Comparison of ENCODE assay signal across 30 cellular contexts in genomic region chr10:35928017-35928619, GRCh38.
DNase-seq lines count a peak whose midpoint lies in the region; ATAC-seq, FAIRE-seq and TF ChIP-seq lines count a peak whose summit lies in the region.
"Had no signal": no experiment of that assay in that cellular context is flagged by ENCODE, and none has a peak within 500 bp of the region (broad histone marks: within the 10 kb centered on the region; RNA-seq: fewer than 3 reads in every experiment).

No MANE protein-coding gene starts in this region.

- H3K36me3 ChIP-seq in K562 (ENCODE audit: control insufficient read depth, insufficient read depth, low read length) (no peaks in the 10 kb centered on the region), mesenchymal stem cell (ENCODE audit: control insufficient read depth in 1 of 2, insufficient read depth in 2 of 2, low read depth in 1 of 2, low read length in 2 of 2) (no peaks in the 10 kb centered on the region), esophagus muscularis mucosa (no peaks in the 10 kb centered on the region)
- H3K36me3 ChIP-seq: heart left ventricle, lower lobe of right lung, transverse colon had no signal

- peak overlapping the region in 1 of 2 experiments; percentile 63 for H2BK12ac ChIP-seq in mesenchymal stem cell (ENCODE audit: low read length in 2 of 2)

- no peak for TF ChIP-seq EP300 in K562 (IDR thresholded peaks at IDR 0.05; ENCODE audit: low read length)
- no peak for TF ChIP-seq EP300 in esophagus muscularis mucosa (IDR thresholded peaks at IDR 0.05)

- WGBS in K562 (ENCODE audit: insufficient coverage, low coverage, missing lambda C conversion rate), result 2% methylated on average over 9 of the region's 9 CpGs
- 72% methylated on average over 6 of the region's 9 CpGs for WGBS in mesenchymal stem cell
- WGBS in esophagus muscularis mucosa, result 94% methylated on average over 9 of the region's 9 CpGs

- H3K14ac ChIP-seq in mesenchymal stem cell (ENCODE audit: low read length in 2 of 2), result no peak overlapping the region

- CTCF ChIA-PET in K562 (lab: Yijun Ruan, JAX; ENCODE audit: low intra/inter-chr PET ratio), result no interaction called here

- H3K79me2 ChIP-seq in K562 (ENCODE audit: control insufficient read depth, insufficient read depth, low read length), result no peaks in the 10 kb centered on the region

- no peak overlapping the region for H2BK15ac ChIP-seq in mesenchymal stem cell (ENCODE audit: low read depth, poor library complexity, severe bottlenecking)

- H3K9me1 ChIP-seq in K562 (ENCODE audit: control insufficient read depth, insufficient read depth, low read length), result no peaks in the 10 kb centered on the region

- H3K27ac ChIP-seq in K562 (ENCODE audit: extremely low read depth, low read depth, low read length) (no peak overlapping the region), mesenchymal stem cell (ENCODE audit: low read length, poor library complexity, severe bottlenecking) (no peak overlapping the region), esophagus muscularis mucosa (replicated peaks in 1 of 4) (no peak overlapping the region)
- H3K27ac ChIP-seq: heart left ventricle, lower lobe of right lung, PC-9, transverse colon, VCaP had no signal

- H3K4me2 ChIP-seq in K562 (ENCODE audit: insufficient read depth, low read length), result no peak overlapping the region
- H3K4me2 ChIP-seq in mesenchymal stem cell (ENCODE audit: low read length, poor library complexity, severe bottlenecking), result no peak overlapping the region
- H3K4me2 ChIP-seq: PC-9 had no signal

- no peak overlapping the region for H3K9ac ChIP-seq in K562 (ENCODE audit: insufficient read depth in 1 of 2, low read depth in 2 of 2, low read length in 2 of 2)
- H3K9ac ChIP-seq in mesenchymal stem cell (ENCODE audit: low read length), result no peak overlapping the region

- H4K8ac ChIP-seq in mesenchymal stem cell (ENCODE audit: low read length), result no peak overlapping the region

- peak overlapping the region in 1 of 2 experiments; percentile 4 for H3K18ac ChIP-seq in mesenchymal stem cell (ENCODE audit: low read depth in 1 of 2, low read length in 2 of 2)

- H3K79me1 ChIP-seq in mesenchymal stem cell (replicated peaks; ENCODE audit: low read length, poor library complexity, severe bottlenecking), result no peaks in the 10 kb centered on the region

- H3K9me3 ChIP-seq in K562 (replicated peaks; ENCODE audit: control insufficient read depth, insufficient read depth, low read depth, low read length) (no peaks in the 10 kb centered on the region), mesenchymal stem cell (ENCODE audit: control insufficient read depth, low read length) (no peaks in the 10 kb centered on the region), esophagus muscularis mucosa (no peaks in the 10 kb centered on the region)
- H3K9me3 ChIP-seq: heart left ventricle, lower lobe of right lung, transverse colon had no signal

- TF ChIP-seq POLR2A in K562 (conservative IDR thresholded peaks at IDR 0.05) (no peak), esophagus muscularis mucosa (IDR thresholded peaks at IDR 0.05; ENCODE audit: low read depth) (no peak)

- FAIRE-seq in K562 (lab: Jason Lieb, UNC), result no peak
- FAIRE-seq: colon had no signal

- intact Hi-C loops in K562 (cut with micrococcal nuclease) (no loop called here), esophagus muscularis mucosa (cut with DNase I) (no loop called here)

- no peak for TF ChIP-seq RAD21 in K562 (CRISPR knock-in tag; conservative IDR thresholded peaks at IDR 0.05 in 1 of 2, IDR thresholded peaks at IDR 0.05 in 1 of 2)

- BruUV-seq in K562 (replicated peaks; lab: Mats Ljungman, UMichigan), result no TSS peak

- no peak overlapping the region for H4K91ac ChIP-seq in mesenchymal stem cell (ENCODE audit: low read length)

- no peak for DNase-seq in K562 (ENCODE audit: extremely low read depth in 1 of 4, low spot score in 3 of 4)
- peak; percentile 34 for DNase-seq in mesenchymal stem cell
- DNase-seq in activated naive CD4-positive, alpha-beta T cell (lab: John Stamatoyannopoulos, UW), result no peak
- DNase-seq in esophagus muscularis mucosa (ENCODE audit: extremely low spot score), result no peak
- no peak for DNase-seq in central memory CD4-positive, alpha-beta T cell
- DNase-seq in activated CD4-positive, alpha-beta T cell treated with anti-CD3 and anti-CD28 coated beads for 48 hours, result no peak
- DNase-seq: activated CD4-positive, alpha-beta T cell treated with anti-CD3 and anti-CD28 coated beads for 4 hours; activated T-cell treated with anti-CD3 and anti-CD28 coated beads, Interleukin-2, amount 50 U/mL, for 48 hours; COR-L47; DMS79 treated with DMSO at 0.1 percent for 48 hours; effector CD4-positive, alpha-beta T cell; GF-D8; HCEC 1CT; heart left ventricle; lower lobe of right lung; NCI-H1092 treated with DMSO at 0.1 percent for 48 hours; NCI-H187 treated with DMSO at 0.1 percent for 48 hours; NCI-H524 treated with DMSO at 0.1 percent for 48 hours; NK-92 treated with Interleukin-12 subunit alpha and Interleukin-12 subunit beta, amount 100 ng/mL, for 24 hours; PC-9; posterior cingulate gyrus; right cardiac atrium; SHP77 treated with DMSO at 0.1 percent for 48 hours; SW 1271; T-helper 9 cell; transverse colon had no signal

- peak overlapping the region; percentile 34 for H2BK120ac ChIP-seq in mesenchymal stem cell (ENCODE audit: low read depth, low read length)

- H2BK5ac ChIP-seq in mesenchymal stem cell (ENCODE audit: low read depth, low read length, poor library complexity, severe bottlenecking), result peak overlapping the region; percentile 4

- no peaks in the 10 kb centered on the region for H3K4me1 ChIP-seq in K562 (replicated peaks in 1 of 2; ENCODE audit: control insufficient read depth in 2 of 2, insufficient read depth in 2 of 2, low read length in 2 of 2)
- H3K4me1 ChIP-seq in mesenchymal stem cell (ENCODE audit: control insufficient read depth, insufficient read depth, low read depth, low read length), result peaks cover 13% of the 10 kb centered on the region
- peaks cover 0 to 7% (median 5%) of the 10 kb centered on the region in 4 donors for H3K4me1 ChIP-seq in esophagus muscularis mucosa
- H3K4me1 ChIP-seq: lower lobe of right lung had no signal

- TF ChIP-seq CTCF in K562 (IDR thresholded peaks at IDR 0.05 in 2 of 3, conservative IDR thresholded peaks at IDR 0.05 in 1 of 3; ENCODE audit: insufficient read depth in 2 of 3, low read depth in 1 of 3, low read length in 3 of 3), result no peak
- TF ChIP-seq CTCF in esophagus muscularis mucosa (IDR thresholded peaks at IDR 0.05), result no peak

- H3K4ac ChIP-seq in mesenchymal stem cell (ENCODE audit: low read depth in 1 of 2, low read length in 2 of 2), result no peak overlapping the region

- H3K27me3 ChIP-seq in K562 (ENCODE audit: control insufficient read depth in 2 of 2, insufficient read depth in 2 of 2, low read length in 2 of 2), result no peaks in the 10 kb centered on the region
- H3K27me3 ChIP-seq in mesenchymal stem cell (ENCODE audit: control insufficient read depth in 1 of 2, insufficient read depth in 1 of 2, low read length in 2 of 2), result no peaks in the 10 kb centered on the region
- no peaks in the 10 kb centered on the region for H3K27me3 ChIP-seq in esophagus muscularis mucosa
- H3K27me3 ChIP-seq: heart left ventricle, transverse colon had no signal

- no peak overlapping the region for H2AFZ ChIP-seq in K562 (ENCODE audit: low read depth, low read length)
- no peak overlapping the region for H2AFZ ChIP-seq in mesenchymal stem cell (ENCODE audit: low read depth, low read length)
- H2AFZ ChIP-seq: PC-9 had no signal

- POLR2A ChIA-PET in K562 (lab: Yijun Ruan, JAX), result interaction anchor here (0.5 kb wide), 1 partner anchor 30 kb away, joined by 3 read pairs; no protein-coding TSS in a partner anchor

- peak; percentile 63 for ATAC-seq in GM18511 (IDR thresholded peaks at IDR 0.05; ENCODE audit: unreplicated experiment)
- peak; percentile 69 for ATAC-seq in HG02610 (IDR thresholded peaks at IDR 0.05; ENCODE audit: unreplicated experiment)
- ATAC-seq in K562, result no peak
- ATAC-seq: lower lobe of right lung, right cardiac atrium had no signal

- no peak overlapping the region for H2AK5ac ChIP-seq in mesenchymal stem cell (ENCODE audit: low read length, severe bottlenecking)

- no peak overlapping the region for H3K23ac ChIP-seq in mesenchymal stem cell (ENCODE audit: low read length in 2 of 2)

- no peak overlapping the region for H3K4me3 ChIP-seq in K562
- H3K4me3 ChIP-seq in mesenchymal stem cell (ENCODE audit: insufficient read depth in 1 of 2, low read depth in 1 of 2, low read length in 2 of 2), result no peak overlapping the region
- no peak overlapping the region for H3K4me3 ChIP-seq in esophagus muscularis mucosa
- H3K4me3 ChIP-seq: heart left ventricle, lower lobe of right lung, PC-9, transverse colon had no signal

- no peaks in the 10 kb centered on the region for H4K20me1 ChIP-seq in K562 (replicated peaks; ENCODE audit: control insufficient read depth, insufficient read depth, low read length)

- in situ Hi-C loops in K562 (cut with MboI), result no loop called here

TF ChIP-seq in K562, 482 proteins besides CTCF, POLR2A, EP300 and RAD21:
- TF ChIP-seq E2F1 (CRISPR knock-in tag; IDR thresholded peaks at IDR 0.05), result no peak
- TF ChIP-seq CSDE1 (IDR thresholded peaks at IDR 0.05), result no peak
- TF ChIP-seq ATF3 (IDR thresholded peaks at IDR 0.05), result peak; percentile 61; the same call in 1 of the 2 replicates
- no peak for TF ChIP-seq ATF3 (CRISPR knock-in tag; conservative IDR thresholded peaks at IDR 0.05)
